In genomic region chr2:189057316-189057715, GRCh38 we compare ENCODE assay signal across 19 cellular contexts.
A peak's percentile ranks its signal among the peaks of the same experiment; 100 is the strongest.
DNase-seq lines count a peak whose midpoint lies in the region; ATAC-seq, FAIRE-seq and TF ChIP-seq lines count a peak whose summit lies in the region.
"Had no signal": no experiment of that assay in that cellular context is flagged by ENCODE, and none has a peak within 500 bp of the region (broad histone marks: within the 10 kb centered on the region; RNA-seq: fewer than 3 reads in every experiment).

No MANE protein-coding gene starts in this region.

- H3K27ac Mint-ChIP-seq in chondrocyte (ENCODE audit: unreplicated experiment): peak overlapping the region; percentile 15
- H3K27ac Mint-ChIP-seq in osteocyte (ENCODE audit: unreplicated experiment): peak overlapping the region; percentile 63
- H3K27ac Mint-ChIP-seq: CD4-positive, CD25-positive, alpha-beta regulatory T cell; GM23338; H9 had no signal

- intact Hi-C loops in HepG2 (cut with micrococcal nuclease; ENCODE audit: unreplicated experiment): no loop called here
- intact Hi-C loops in right lobe of liver (cut with DNase I): no loop called here

- no peak overlapping the region for H3K9ac ChIP-seq in HepG2 (ENCODE audit: insufficient read depth, low read depth, low read length)
- H3K9ac ChIP-seq: BLaER1 treated with 17β-estradiol and CSF1 and Interleukin-3, amounts not matched to agents 10 nM and 100 nM had no signal

- no peak overlapping the region for H3K27ac ChIP-seq in HepG2 (ENCODE audit: extremely low read length, insufficient read depth, low read length)
- H3K27ac ChIP-seq in right lobe of liver: no peak overlapping the region
- H3K27ac ChIP-seq: 22Rv1; BLaER1 treated with 17β-estradiol and CSF1 and Interleukin-3, amounts not matched to agents 10 nM and 100 nM; HL-60 had no signal

- TF ChIP-seq EP300 in HepG2 (IDR thresholded peaks at IDR 0.05; ENCODE audit: low read depth in 2 of 2, low read length in 2 of 2) (no peak), HepG2 (CRISPR knock-in tag; IDR thresholded peaks at IDR 0.05; ENCODE audit: borderline replicate concordance) (no peak)

- H3K27me3 Mint-ChIP-seq in chondrocyte (ENCODE audit: low read depth): no peaks in the 10 kb centered on the region
- no peaks in the 10 kb centered on the region for H3K27me3 Mint-ChIP-seq in osteocyte (ENCODE audit: unreplicated experiment)
- H3K27me3 Mint-ChIP-seq: CD4-positive, CD25-positive, alpha-beta regulatory T cell had no signal

- DNase-seq in HepG2 (ENCODE audit: low spot score): no peak
- DNase-seq in right lobe of liver: no peak
- DNase-seq in chondrocyte (ENCODE audit: low spot score): no peak
- no peak for DNase-seq in osteocyte (ENCODE audit: extremely low spot score, unreplicated experiment)
- DNase-seq: AML-193; Calu3; CD4-positive, CD25-positive, alpha-beta regulatory T cell; DMS 273 treated with DMSO at 0.1 percent for 48 hours; H9; KG1 had no signal

- CTCF ChIA-PET in HepG2 (lab: Yijun Ruan, JAX; ENCODE audit: low intra/inter-chr PET ratio, low total read pairs): no interaction called here

- FAIRE-seq in HepG2 (lab: Jason Lieb, UNC): no peak
- FAIRE-seq: GM12878, GM18507 had no signal

- H4K20me1 ChIP-seq in HepG2 (ENCODE audit: insufficient read depth, low read length): no peaks in the 10 kb centered on the region
- H4K20me1 ChIP-seq: BLaER1 treated with 17β-estradiol and CSF1 and Interleukin-3, amounts not matched to agents 10 nM and 100 nM had no signal

- TF ChIP-seq RAD21 in HepG2 (CRISPR knock-in tag; IDR thresholded peaks at IDR 0.05): no peak

- POLR2A ChIA-PET in HepG2 (lab: Yijun Ruan, JAX): no interaction called here

- H3K4me2 ChIP-seq in HepG2 (ENCODE audit: low read depth, low read length): no peak overlapping the region
- H3K4me2 ChIP-seq: BLaER1 treated with 17β-estradiol and CSF1 and Interleukin-3, amounts not matched to agents 10 nM and 100 nM; GM23338 had no signal

- no peaks in the 10 kb centered on the region for H3K9me3 Mint-ChIP-seq in chondrocyte (ENCODE audit: low read depth)
- H3K9me3 Mint-ChIP-seq in osteocyte (ENCODE audit: unreplicated experiment): no peaks in the 10 kb centered on the region
- H3K9me3 Mint-ChIP-seq: CD4-positive, CD25-positive, alpha-beta regulatory T cell; GM23338; H9 had no signal

- H3K36me3 ChIP-seq in HepG2 (replicated peaks in 1 of 2; ENCODE audit: control insufficient read depth in 1 of 2, insufficient read depth in 2 of 2, low read length in 2 of 2) (no peaks in the 10 kb centered on the region), right lobe of liver (peaks cover 0 to 2% (median 0%) of the 10 kb centered on the region in 4 donors)
- H3K36me3 ChIP-seq: BLaER1 treated with 17β-estradiol and CSF1 and Interleukin-3, amounts not matched to agents 10 nM and 100 nM had no signal

- TF ChIP-seq POLR2A in HepG2 (IDR thresholded peaks at IDR 0.05; ENCODE audit: insufficient read depth in 1 of 2, low read depth in 2 of 2, low read length in 2 of 2) (no peak), right lobe of liver (IDR thresholded peaks at IDR 0.05) (no peak)

- H3K4me3 ChIP-seq in HepG2 (replicated peaks in 1 of 3; ENCODE audit: insufficient read depth in 1 of 3, low read depth in 2 of 3, low read length in 3 of 3) (no peak overlapping the region), right lobe of liver (no peak overlapping the region)
- H3K4me3 ChIP-seq: BLaER1 treated with 17β-estradiol and CSF1 and Interleukin-3, amounts not matched to agents 10 nM and 100 nM; GM12878; GM23338 had no signal

- WGBS in HepG2 (ENCODE audit: low lambda C conversion rate): 84% methylated on average over 2 of the region's 2 CpGs
- 92% methylated on average over 2 of the region's 2 CpGs for whole genome bisulfite sequencing in right lobe of liver (ENCODE audit: insufficient coverage, low coverage, low lambda C conversion rate, missing lambda C conversion rate)

- H2AFZ ChIP-seq in HepG2 (ENCODE audit: low read length): no peak overlapping the region
- H2AFZ ChIP-seq: GM23338 had no signal

- H3K4me1 ChIP-seq in HepG2 (ENCODE audit: insufficient read depth, low read length): peaks cover 15% of the 10 kb centered on the region
- H3K4me1 ChIP-seq in right lobe of liver: no peaks in the 10 kb centered on the region
- H3K4me1 ChIP-seq: BLaER1 treated with 17β-estradiol and CSF1 and Interleukin-3, amounts not matched to agents 10 nM and 100 nM had no signal

- no peaks in the 10 kb centered on the region for H3K9me3 ChIP-seq in HepG2 (ENCODE audit: low read length)
- H3K9me3 ChIP-seq in right lobe of liver: no peaks in the 10 kb centered on the region
- H3K9me3 ChIP-seq: BLaER1 treated with 17β-estradiol and CSF1 and Interleukin-3, amounts not matched to agents 10 nM and 100 nM had no signal

- in situ Hi-C loops in HepG2 (cut with HindIII; ENCODE audit: extremely low pct_ligation_motif_present, low pct_unique_long_range_greater_than_20kb): no loop called here

- H3K36me3 Mint-ChIP-seq in chondrocyte (ENCODE audit: low read depth) (peaks cover 39% of the 10 kb centered on the region), osteocyte (ENCODE audit: unreplicated experiment) (peaks cover 70% of the 10 kb centered on the region)
- H3K36me3 Mint-ChIP-seq: CD4-positive, CD25-positive, alpha-beta regulatory T cell had no signal

- H3K27me3 ChIP-seq in HepG2 (ENCODE audit: control insufficient read depth in 1 of 2, insufficient read depth in 2 of 2, low read length in 2 of 2) (no peaks in the 10 kb centered on the region), right lobe of liver (no peaks in the 10 kb centered on the region)
- H3K27me3 ChIP-seq: BLaER1 treated with 17β-estradiol and CSF1 and Interleukin-3, amounts not matched to agents 10 nM and 100 nM had no signal

- no TSS peak for BruUV-seq in HepG2 (replicated peaks; lab: Mats Ljungman, UMichigan)

- no peak for ATAC-seq in HepG2
- no peak for ATAC-seq in right lobe of liver
- no peak for ATAC-seq in HG03460 (IDR thresholded peaks at IDR 0.05; ENCODE audit: unreplicated experiment)
- no peak for ATAC-seq in GM18909 (IDR thresholded peaks at IDR 0.05; ENCODE audit: poor library complexity, unreplicated experiment)
- ATAC-seq in HG03565 (IDR thresholded peaks at IDR 0.05; ENCODE audit: unreplicated experiment): no peak
- ATAC-seq: GM12878, GM23338 had no signal

- H3K4me3 Mint-ChIP-seq in chondrocyte (ENCODE audit: unreplicated experiment): no peak overlapping the region
- no peak overlapping the region for H3K4me3 Mint-ChIP-seq in osteocyte (ENCODE audit: unreplicated experiment)
- H3K4me3 Mint-ChIP-seq: CD4-positive, CD25-positive, alpha-beta regulatory T cell; GM23338; H9 had no signal

- no peaks in the 10 kb centered on the region for H3K79me2 ChIP-seq in HepG2 (ENCODE audit: insufficient read depth, low read length)

- H3K4me1 Mint-ChIP-seq in chondrocyte (ENCODE audit: low read depth) (peaks cover 43% of the 10 kb centered on the region), osteocyte (ENCODE audit: unreplicated experiment) (peaks cover 19% of the 10 kb centered on the region)
- H3K4me1 Mint-ChIP-seq: CD4-positive, CD25-positive, alpha-beta regulatory T cell; GM23338; H9 had no signal

- TF ChIP-seq CTCF in HepG2 (CRISPR knock-in tag; IDR thresholded peaks at IDR 0.05): no peak
- TF ChIP-seq CTCF in right lobe of liver (IDR thresholded peaks at IDR 0.05): no peak
- no peak for TF ChIP-seq CTCF in chondrocyte (IDR thresholded peaks at IDR 0.05)
- no peak for TF ChIP-seq CTCF in osteocyte (IDR thresholded peaks at IDR 0.05)
